Comparison of ENCODE assay signal across 3 cellular contexts in the genomic region with DNA sequence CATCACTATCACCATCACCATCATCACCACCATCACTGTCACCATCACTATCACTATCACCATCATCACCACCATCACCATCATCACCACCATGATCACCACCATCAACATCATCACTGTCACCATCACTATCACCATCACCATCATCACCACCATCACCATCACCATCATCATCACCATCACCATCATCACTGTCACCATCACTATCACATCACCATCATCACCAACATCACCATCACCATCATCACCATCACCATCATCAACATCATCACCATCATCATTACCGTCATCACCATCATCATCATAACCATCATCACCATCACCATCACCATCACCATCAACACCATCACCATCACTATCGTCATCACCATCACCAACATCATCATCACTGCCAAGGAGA.
TF ChIP-seq lines count a peak whose summit lies in the region.

No MANE protein-coding gene starts in this region.

TF ChIP-seq in A549, 52 proteins besides CTCF, POLR2A, EP300 and RAD21:
- TF ChIP-seq SMC3 (IDR thresholded peaks at IDR 0.05), result no peak
- 0 out of 2 replicates have a peak, but pooled peaks have one; percentile 3 for TF ChIP-seq EHMT2 (IDR thresholded peaks at IDR 0.05; ENCODE audit: low read depth)

TF ChIP-seq in IMR-90, 13 proteins besides CTCF, POLR2A, EP300 and RAD21:
- TF ChIP-seq MAFK (IDR thresholded peaks at IDR 0.05; ENCODE audit: low read depth, low read length), result no peak
- no peak for TF ChIP-seq MAZ (IDR thresholded peaks at IDR 0.05; ENCODE audit: borderline replicate concordance, low read depth, low read length)
- no peak for TF ChIP-seq MXI1 (IDR thresholded peaks at IDR 0.05; ENCODE audit: borderline replicate concordance, low read depth, low read length)
- TF ChIP-seq CHD1 (IDR thresholded peaks at IDR 0.05; ENCODE audit: low read depth, low read length), result no peak
- no peak for TF ChIP-seq CEBPB (IDR thresholded peaks at IDR 0.05; ENCODE audit: low read depth, low read length)
- no peak for TF ChIP-seq RFX5 (IDR thresholded peaks at IDR 0.05; ENCODE audit: low read depth, low read length)
- TF ChIP-seq SMC3 (IDR thresholded peaks at IDR 0.05; ENCODE audit: low read depth, low read length), result no peak
- TF ChIP-seq USF2 (IDR thresholded peaks at IDR 0.05; ENCODE audit: low read depth, low read length), result no peak
- TF ChIP-seq ELK1 (IDR thresholded peaks at IDR 0.05; ENCODE audit: borderline replicate concordance, low read depth, low read length), result no peak
- TF ChIP-seq NFE2L2 (IDR thresholded peaks at IDR 0.05; ENCODE audit: low read depth, low read length), result no peak
- no peak for TF ChIP-seq BHLHE40 (IDR thresholded peaks at IDR 0.05; ENCODE audit: low read depth, low read length)
- no peak for TF ChIP-seq FOS (IDR thresholded peaks at IDR 0.05; ENCODE audit: low read depth, low read length)
- no peak for TF ChIP-seq RCOR1 (IDR thresholded peaks at IDR 0.05; ENCODE audit: insufficient replicate concordance, low read length)

TF ChIP-seq in H1, 55 proteins besides CTCF, POLR2A, EP300 and RAD21:
- TF ChIP-seq, protein P1, sequence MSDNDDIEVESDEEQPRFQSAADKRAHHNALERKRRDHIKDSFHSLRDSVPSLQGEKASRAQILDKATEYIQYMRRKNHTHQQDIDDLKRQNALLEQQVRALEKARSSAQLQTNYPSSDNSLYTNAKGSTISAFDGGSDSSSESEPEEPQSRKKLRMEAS (IDR thresholded peaks at IDR 0.05), result no peak
- TF ChIP-seq KDM4A (IDR thresholded peaks at IDR 0.05; ENCODE audit: low read depth, low read length, severe bottlenecking), result no peak
- TF ChIP-seq GABPA (IDR thresholded peaks at IDR 0.05; ENCODE audit: borderline replicate concordance, insufficient read depth, low read length), result no peak
- no peak for TF ChIP-seq SRF (IDR thresholded peaks at IDR 0.05; ENCODE audit: low read depth, low read length)
- no peak for TF ChIP-seq HDAC6 (IDR thresholded peaks at IDR 0.05; ENCODE audit: low read depth, low read length)
